In genomic region chr14:69755299-69755698, GRCh38 we compare ENCODE assay signal across 17 cellular contexts. TPM values are rescaled to one million over a fixed set of nuclear protein-coding genes. Genes with fewer than 3 reads are reported as not detected.
DNase-seq lines count a peak whose midpoint lies in the region; ATAC-seq and TF ChIP-seq lines count a peak whose summit lies in the region.
"Had no signal": no experiment of that assay in that cellular context is flagged by ENCODE, and none has a peak within 500 bp of the region (broad histone marks: within the 10 kb centered on the region; RNA-seq: fewer than 3 reads in every experiment).

No MANE protein-coding gene starts in this region.

- H3K27me3 ChIP-seq in DOHH2 (ENCODE audit: control insufficient read depth, low read length): no peaks in the 10 kb centered on the region
- H3K27me3 ChIP-seq in Loucy (ENCODE audit: insufficient read depth, low read length, poor library complexity, severe bottlenecking): no peaks in the 10 kb centered on the region
- H3K27me3 ChIP-seq in muscle layer of duodenum (ENCODE audit: low read depth, low read length): no peaks in the 10 kb centered on the region
- H3K27me3 ChIP-seq in dorsolateral prefrontal cortex: no peaks in the 10 kb centered on the region
- H3K27me3 ChIP-seq: testis had no signal

- no peak overlapping the region for H3K9ac ChIP-seq in Loucy (ENCODE audit: low read depth, low read length, poor library complexity, severe bottlenecking)

- no peaks in the 10 kb centered on the region for H3K9me3 Mint-ChIP-seq in activated CD8-positive, alpha-beta T cell treated with anti-CD3 and anti-CD28 coated beads for 36 hours
- H3K9me3 Mint-ChIP-seq: immature natural killer cell had no signal

- POLR2A ChIA-PET in activated CD8-positive, alpha-beta T cell treated with anti-CD3 and anti-CD28 coated beads for 36 hours (lab: Charles Lee): interaction anchor here (1.3 to 1.5 kb wide), 2 partner anchors 11 to 19 kb away, joined by 3 to 5 read pairs; partner anchors contain the start of gene SRSF5

- H3K27ac Mint-ChIP-seq in activated CD8-positive, alpha-beta T cell treated with anti-CD3 and anti-CD28 coated beads for 36 hours: peak overlapping the region; percentile 70

- no peak for DNase-seq in activated CD8-positive, alpha-beta T cell treated with anti-CD3 and anti-CD28 coated beads for 36 hours
- DNase-seq in dorsolateral prefrontal cortex: no peak
- DNase-seq: anterior cingulate cortex, immature natural killer cell, NCI-H1930, NCI-H69, retina, RPMI8226, testis had no signal

- H3K4me1 ChIP-seq in DOHH2 (ENCODE audit: control insufficient read depth, low read length): peaks cover 34% of the 10 kb centered on the region
- peaks cover 6% of the 10 kb centered on the region for H3K4me1 ChIP-seq in Loucy (ENCODE audit: insufficient read depth, low read length, poor library complexity, severe bottlenecking)
- H3K4me1 ChIP-seq in muscle layer of duodenum (ENCODE audit: control insufficient read depth in 1 of 2, insufficient read depth in 2 of 2, low read length in 2 of 2): no peaks in the 10 kb centered on the region
- H3K4me1 ChIP-seq: testis had no signal

- H3K9me3 ChIP-seq in DOHH2 (ENCODE audit: control insufficient read depth, insufficient read depth, low read length) (no peaks in the 10 kb centered on the region), Loucy (ENCODE audit: insufficient read depth, low read depth, low read length) (no peaks in the 10 kb centered on the region), muscle layer of duodenum (ENCODE audit: control insufficient read depth in 1 of 2, low read length in 2 of 2) (no peaks in the 10 kb centered on the region)
- H3K9me3 ChIP-seq: testis had no signal

- H3K4me1 Mint-ChIP-seq in activated CD8-positive, alpha-beta T cell treated with anti-CD3 and anti-CD28 coated beads for 36 hours (ENCODE audit: low read depth): peaks cover 10% of the 10 kb centered on the region

- peak overlapping the region; percentile 20; the same call in 1 of the 2 replicates for H2AFZ ChIP-seq in Loucy (ENCODE audit: low read length)

- ATAC-seq in activated CD8-positive, alpha-beta T cell treated with anti-CD3 and anti-CD28 coated beads for 36 hours: peak; percentile 53
- ATAC-seq in HG02885 (IDR thresholded peaks at IDR 0.05; ENCODE audit: poor library complexity, unreplicated experiment): no peak
- ATAC-seq in HG03139 (IDR thresholded peaks at IDR 0.05; ENCODE audit: unreplicated experiment): no peak

- no peaks in the 10 kb centered on the region for H3K79me2 ChIP-seq in DOHH2 (ENCODE audit: control insufficient read depth, low read length)
- no peaks in the 10 kb centered on the region for H3K79me2 ChIP-seq in Loucy (ENCODE audit: insufficient read depth, low read length)

- 0 out of 2 replicates have a peak overlapping the region, but pooled peaks have one; percentile 4 for H3K4me3 ChIP-seq in DOHH2 (ENCODE audit: low read length)
- H3K4me3 ChIP-seq in Loucy (ENCODE audit: low read length, poor library complexity, severe bottlenecking): no peak overlapping the region
- H3K4me3 ChIP-seq in muscle layer of duodenum (ENCODE audit: low read depth in 1 of 2, low read length in 2 of 2): no peak overlapping the region
- no peak overlapping the region for H3K4me3 ChIP-seq in dorsolateral prefrontal cortex
- H3K4me3 ChIP-seq: testis had no signal

- intact Hi-C loops in activated CD8-positive, alpha-beta T cell treated with anti-CD3 and anti-CD28 coated beads for 36 hours (cut with micrococcal nuclease): no loop called here
- intact Hi-C loops in dorsolateral prefrontal cortex (cut with DNase I): no loop called here

- H4K20me1 ChIP-seq in DOHH2 (ENCODE audit: control insufficient read depth, insufficient read depth, low read depth, low read length) (no peaks in the 10 kb centered on the region), Loucy (ENCODE audit: insufficient read depth, low read length, poor library complexity, severe bottlenecking) (no peaks in the 10 kb centered on the region)

- TF ChIP-seq CTCF in DOHH2 (IDR thresholded peaks at IDR 0.05; ENCODE audit: low read depth, low read length, poor library complexity, severe bottlenecking) (no peak), Loucy (conservative IDR thresholded peaks at IDR 0.05; ENCODE audit: low read length) (no peak), dorsolateral prefrontal cortex (IDR thresholded peaks at IDR 0.05 in 54 of 56, conservative IDR thresholded peaks at IDR 0.05 in 2 of 56; ENCODE audit: low read depth in 1 of 56, partially characterized antibody in 56 of 56) (no peak)
- TF ChIP-seq CTCF in activated CD8-positive, alpha-beta T cell treated with anti-CD3 and anti-CD28 coated beads for 36 hours (IDR thresholded peaks at IDR 0.05): no peak

- no peaks in the 10 kb centered on the region for H3K36me3 Mint-ChIP-seq in activated CD8-positive, alpha-beta T cell treated with anti-CD3 and anti-CD28 coated beads for 36 hours (ENCODE audit: low read depth)
- H3K36me3 Mint-ChIP-seq: immature natural killer cell had no signal

- H3K36me3 ChIP-seq in DOHH2 (ENCODE audit: control insufficient read depth, low read length) (no peaks in the 10 kb centered on the region), Loucy (ENCODE audit: insufficient read depth, low read length) (no peaks in the 10 kb centered on the region), muscle layer of duodenum (ENCODE audit: control insufficient read depth in 1 of 2, insufficient read depth in 2 of 2, low read length in 2 of 2) (no peaks in the 10 kb centered on the region)

- H3K4me2 ChIP-seq in DOHH2 (ENCODE audit: low read length): peak overlapping the region; percentile 37
- no peak overlapping the region for H3K4me2 ChIP-seq in Loucy (ENCODE audit: low read depth, low read length, poor library complexity, severe bottlenecking)

- no peaks in the 10 kb centered on the region for H3K9me2 ChIP-seq in DOHH2 (replicated peaks; ENCODE audit: control insufficient read depth, low read length)
- H3K9me2 ChIP-seq in Loucy (replicated peaks; ENCODE audit: low read depth, low read length): no peaks in the 10 kb centered on the region

- CTCF ChIA-PET in activated CD8-positive, alpha-beta T cell treated with anti-CD3 and anti-CD28 coated beads for 36 hours (lab: Charles Lee): interaction anchor here (0.8 to 1.9 kb wide), 3 partner anchors 14 to 29 kb away, joined by 3 to 7 read pairs (median 4); no protein-coding TSS in a partner anchor

- no peaks in the 10 kb centered on the region for H3F3A ChIP-seq in DOHH2 (ENCODE audit: control insufficient read depth, insufficient read depth)
- no peaks in the 10 kb centered on the region for H3F3A ChIP-seq in Loucy (ENCODE audit: low read depth)

- H3K4me3 Mint-ChIP-seq in activated CD8-positive, alpha-beta T cell treated with anti-CD3 and anti-CD28 coated beads for 36 hours: no peak overlapping the region
- H3K4me3 Mint-ChIP-seq: immature natural killer cell had no signal

- H3K27ac ChIP-seq in DOHH2 (ENCODE audit: low read depth, low read length): 0 out of 2 replicates have a peak overlapping the region, but pooled peaks have one; percentile 7
- peak overlapping the region; percentile 20 for H3K27ac ChIP-seq in muscle layer of duodenum (ENCODE audit: low read length)
- no peak overlapping the region for H3K27ac ChIP-seq in dorsolateral prefrontal cortex
- H3K27ac ChIP-seq: testis had no signal

- H3K27me3 Mint-ChIP-seq in activated CD8-positive, alpha-beta T cell treated with anti-CD3 and anti-CD28 coated beads for 36 hours: no peaks in the 10 kb centered on the region

RNA-seq across cellular contexts. Expression of gene SRSF5, which starts 11.6 kb away (rescaled TPM):
- 100 to 1,000 TPM; 255 to 267 TPM for total RNA-seq in activated CD8-positive, alpha-beta T cell treated with anti-CD3 and anti-CD28 coated beads for 36 hours
- total RNA-seq in dorsolateral prefrontal cortex: 100 to 1,000 TPM; 348 to 822 (median 535) TPM

RNA-seq across cellular contexts. Expression of gene SLC10A1, which starts 41.7 kb away (rescaled TPM):
- total RNA-seq in activated CD8-positive, alpha-beta T cell treated with anti-CD3 and anti-CD28 coated beads for 36 hours: not detected
- total RNA-seq in dorsolateral prefrontal cortex: not detected
- total RNA-seq: chondrocyte; lung microvascular endothelial cell; T-helper 2 cell treated with Interferon-gamma antibody and Interleukin-4, amounts not matched to agents 100 ng/mL and 5 ng/mL, for 36 hours; testis had no signal

Comparison
In these comparisons a context has a peak if more than half of its experiments do, and no peak if none do; other contexts are left out.
1. H3K27ac ChIP-seq: peak in DOHH2 (single experiment) and muscle layer of duodenum (single experiment); none in dorsolateral prefrontal cortex (0 of 59).